34 cellular contexts compared by ENCODE assay signal in genomic region chr2:1788478-1788959, GRCh38. TPM values are rescaled to one million over a fixed set of nuclear protein-coding genes. Genes with fewer than 3 reads are reported as not detected.
DNase-seq lines count a peak whose midpoint lies in the region; FAIRE-seq and TF ChIP-seq lines count a peak whose summit lies in the region.
"Had no signal": no experiment of that assay in that cellular context is flagged by ENCODE, and none has a peak within 500 bp of the region (broad histone marks: within the 10 kb centered on the region; RNA-seq: fewer than 3 reads in every experiment).

No MANE protein-coding gene starts in this region.

- FAIRE-seq in HTR-8/SVneo (lab: Jason Lieb, UNC): peak; percentile 62
- FAIRE-seq: GM18507 had no signal

- peaks cover 3% of the 10 kb centered on the region for H3K36me3 Mint-ChIP-seq in brain
- H3K36me3 Mint-ChIP-seq: activated naive CD8-positive, alpha-beta T cell treated with anti-CD3 and anti-CD28 coated beads, Interleukin-2, amount 10 ng/mL, durations not matched to agents 7 days and 5 days; CD8-positive, alpha-beta memory T cell had no signal

- peaks cover 5% of the 10 kb centered on the region for H3K27me3 Mint-ChIP-seq in brain

- H3K27ac Mint-ChIP-seq in brain: peak overlapping the region in 4 of 5 experiments; percentile 19 to 78 (median 54)
- H3K27ac Mint-ChIP-seq: activated CD4-positive, alpha-beta T cell treated with anti-CD3 and anti-CD28 coated beads for 36 hours; activated naive CD8-positive, alpha-beta T cell treated with anti-CD3 and anti-CD28 coated beads, Interleukin-2, amount 10 ng/mL, durations not matched to agents 7 days and 5 days; B cell; CD8-positive, alpha-beta memory T cell; progenitor cell of endocrine pancreas had no signal

- H3K9me3 Mint-ChIP-seq in brain: no peaks in the 10 kb centered on the region
- H3K9me3 Mint-ChIP-seq: activated naive CD8-positive, alpha-beta T cell treated with anti-CD3 and anti-CD28 coated beads, Interleukin-2, amount 10 ng/mL, durations not matched to agents 7 days and 5 days; CD8-positive, alpha-beta memory T cell; neural crest cell had no signal

- TF ChIP-seq CTCF in brain (conservative IDR thresholded peaks at IDR 0.05) (no peak), GM10248 (IDR thresholded peaks at IDR 0.05; ENCODE audit: control extremely low read depth, extremely low read depth, low read depth, missing control alignments) (no peak), esophagus squamous epithelium (IDR thresholded peaks at IDR 0.05) (no peak)

- no CpG with 5 or more reads among the region's 18 CpGs for WGBS in neuronal stem cell (ENCODE audit: extremely low coverage in 2 of 2, insufficient read length in 2 of 2, insufficient replicate concordance in 1 of 2), 2 donors
- 91% methylated on average over 17 to 18 of the region's 18 CpGs for WGBS in esophagus squamous epithelium, 2 donors

- no peaks in the 10 kb centered on the region for H4K20me1 ChIP-seq in BLaER1 treated with 17β-estradiol and CSF1 and Interleukin-3, amounts not matched to agents 10 nM and 100 nM

- H3K4me1 Mint-ChIP-seq in brain: peaks cover 52% of the 10 kb centered on the region
- H3K4me1 Mint-ChIP-seq: activated CD4-positive, alpha-beta T cell treated with anti-CD3 and anti-CD28 coated beads for 36 hours; activated naive CD8-positive, alpha-beta T cell treated with anti-CD3 and anti-CD28 coated beads, Interleukin-2, amount 10 ng/mL, durations not matched to agents 7 days and 5 days; B cell; neural crest cell had no signal

- H3K27me3 ChIP-seq in BLaER1 treated with 17β-estradiol and CSF1 and Interleukin-3, amounts not matched to agents 10 nM and 100 nM: peaks cover 0 to 43% (median 0%) of the 10 kb centered on the region in 11 experiments; a peak in 6 of 22 replicates
- no peaks in the 10 kb centered on the region for H3K27me3 ChIP-seq in neuronal stem cell (ENCODE audit: control insufficient read depth in 3 of 3, insufficient read depth in 3 of 3, low read depth in 1 of 3, low read length in 3 of 3)
- peaks cover 0 to 17% (median 0%) of the 10 kb centered on the region in 4 donors for H3K27me3 ChIP-seq in esophagus squamous epithelium
- H3K27me3 ChIP-seq: ascending aorta, Peyer's patch, right lobe of liver, uterus had no signal

- H3K4me2 ChIP-seq in BLaER1 treated with 17β-estradiol and CSF1 and Interleukin-3, amounts not matched to agents 10 nM and 100 nM: peak overlapping the region; percentile 9 to 98 (median 91); a peak in 21 of 22 replicates
- H3K4me2 ChIP-seq in neuronal stem cell (ENCODE audit: insufficient read depth, low read length, poor library complexity, severe bottlenecking): no peak overlapping the region
- H3K4me2 ChIP-seq: KMS-11 had no signal

- H3K9ac ChIP-seq in BLaER1 treated with 17β-estradiol and CSF1 and Interleukin-3, amounts not matched to agents 10 nM and 100 nM: peak overlapping the region in 8 of 11 experiments; percentile 40 to 87 (median 71); a peak in 15 of 22 replicates
- peak overlapping the region; percentile 50 for H3K9ac ChIP-seq in neuronal stem cell (ENCODE audit: low read depth, low read length, poor library complexity)
- H3K9ac ChIP-seq: KMS-11 had no signal

- no peak overlapping the region for H3K4ac ChIP-seq in neuronal stem cell (ENCODE audit: low read length)

- no peak overlapping the region for H2BK5ac ChIP-seq in neuronal stem cell (ENCODE audit: low read length)

- peak overlapping the region in 10 of 11 experiments; percentile 3 to 99 (median 92); a peak in 18 of 22 replicates for H3K27ac ChIP-seq in BLaER1 treated with 17β-estradiol and CSF1 and Interleukin-3, amounts not matched to agents 10 nM and 100 nM
- H3K27ac ChIP-seq in neuronal stem cell (replicated peaks; ENCODE audit: low read length): no peak overlapping the region
- H3K27ac ChIP-seq in esophagus squamous epithelium: no peak overlapping the region
- H3K27ac ChIP-seq: ascending aorta, epithelial cell of prostate, KMS-11, left lung, Peyer's patch, right lobe of liver, stomach, uterus had no signal

- peak overlapping the region; percentile 48 for H4K8ac ChIP-seq in neuronal stem cell (ENCODE audit: low read depth, low read length)

- no peak overlapping the region for H3K4me3 Mint-ChIP-seq in brain
- H3K4me3 Mint-ChIP-seq: activated CD4-positive, alpha-beta T cell treated with anti-CD3 and anti-CD28 coated beads for 36 hours; activated naive CD8-positive, alpha-beta T cell treated with anti-CD3 and anti-CD28 coated beads, Interleukin-2, amount 10 ng/mL, durations not matched to agents 7 days and 5 days; B cell; CD8-positive, alpha-beta memory T cell; neural crest cell had no signal

- peak overlapping the region; percentile 85 for H3K18ac ChIP-seq in neuronal stem cell (ENCODE audit: low read length)

- DNase-seq in HTR-8/SVneo (ENCODE audit: insufficient read length, low spot score) (no peak), neuronal stem cell (ENCODE audit: low spot score) (no peak), HuH-7 (ENCODE audit: low spot score) (no peak), GM10248 (ENCODE audit: extremely low spot score) (no peak), esophagus squamous epithelium (lab: John Stamatoyannopoulos, UW) (no peak)
- DNase-seq: ACHN; activated CD4-positive, alpha-beta T cell treated with anti-CD3 and anti-CD28 coated beads for 36 hours; activated CD8-positive, alpha-beta memory T cell treated with anti-CD3 and anti-CD28 coated beads for 24 hours; activated gamma-delta T cell treated with Interleukin-2 at 50 U/mL for 16 hours; activated naive CD8-positive, alpha-beta T cell treated with anti-CD3 and anti-CD28 coated beads, Interleukin-2, amount 10 ng/mL, durations not matched to agents 7 days and 5 days; activated T-cell treated with anti-CD3 and anti-CD28 coated beads, Interleukin-2, amount 50 U/mL, for 1 hour; cortex of kidney; effector memory CD4-positive, alpha-beta T cell; GOT3; left lung; mesenchymal stem cell; NCI-H1930; NCI-H2227 treated with DMSO at 0.1 percent for 48 hours; Peyer's patch; right lobe of liver; SHP77 treated with DMSO at 0.1 percent for 48 hours; stomach; T-helper 9 cell; uterus had no signal

- no peak overlapping the region for H2AFZ ChIP-seq in neuronal stem cell (ENCODE audit: low read length)

- CTCF ChIA-PET in GM10248 (lab: Yijun Ruan, JAX): no interaction called here

- H4K91ac ChIP-seq in neuronal stem cell (ENCODE audit: low read depth, low read length, poor library complexity): no peak overlapping the region

- TF ChIP-seq POLR2A in esophagus squamous epithelium (IDR thresholded peaks at IDR 0.05): no peak

- H3K36me3 ChIP-seq in BLaER1 treated with 17β-estradiol and CSF1 and Interleukin-3, amounts not matched to agents 10 nM and 100 nM: no peaks in the 10 kb centered on the region
- no peaks in the 10 kb centered on the region for H3K36me3 ChIP-seq in neuronal stem cell (replicated peaks in 1 of 2; ENCODE audit: control insufficient read depth in 2 of 2, insufficient read depth in 2 of 2, low read length in 2 of 2)
- no peaks in the 10 kb centered on the region for H3K36me3 ChIP-seq in esophagus squamous epithelium
- H3K36me3 ChIP-seq: ascending aorta, left lung, Peyer's patch, right lobe of liver, stomach, uterus had no signal

- H3K9me3 ChIP-seq in BLaER1 treated with 17β-estradiol and CSF1 and Interleukin-3, amounts not matched to agents 10 nM and 100 nM (replicated peaks in 1 of 11): no peaks in the 10 kb centered on the region
- H3K9me3 ChIP-seq in neuronal stem cell (replicated peaks in 1 of 2; ENCODE audit: control insufficient read depth in 2 of 2, insufficient read depth in 1 of 2, low read depth in 1 of 2, low read length in 2 of 2) (no peaks in the 10 kb centered on the region), esophagus squamous epithelium (no peaks in the 10 kb centered on the region)
- H3K9me3 ChIP-seq: ascending aorta, left lung, Peyer's patch, right lobe of liver, stomach, uterus had no signal

- peak overlapping the region; percentile 79 for H2BK15ac ChIP-seq in neuronal stem cell (ENCODE audit: low read length)

- H2BK120ac ChIP-seq in neuronal stem cell (ENCODE audit: low read depth, low read length): peak overlapping the region; percentile 38

- H3K23ac ChIP-seq in neuronal stem cell (ENCODE audit: low read depth, low read length, poor library complexity): peak overlapping the region; percentile 86

- peak overlapping the region; percentile 46 for H2BK12ac ChIP-seq in neuronal stem cell (ENCODE audit: low read length)

- H3K79me1 ChIP-seq in neuronal stem cell (ENCODE audit: low read depth, low read length): no peaks in the 10 kb centered on the region

- POLR2A ChIA-PET in GM10248 (lab: Yijun Ruan, JAX): no interaction called here

- peak overlapping the region; percentile 59 for H3K14ac ChIP-seq in neuronal stem cell (ENCODE audit: low read length)

- H3K4me3 ChIP-seq in BLaER1 treated with 17β-estradiol and CSF1 and Interleukin-3, amounts not matched to agents 10 nM and 100 nM: peak overlapping the region in 4 of 10 experiments; percentile 8 to 46 (median 22); a peak in 6 of 20 replicates
- H3K4me3 ChIP-seq in neuronal stem cell (ENCODE audit: low read length in 2 of 2): peak overlapping the region in 1 of 2 donors; percentile 7
- no peak overlapping the region for H3K4me3 ChIP-seq in esophagus squamous epithelium
- H3K4me3 ChIP-seq: ascending aorta, left lung, Peyer's patch, right lobe of liver, stomach, uterus had no signal

- peak overlapping the region; percentile 50 for H2AK5ac ChIP-seq in neuronal stem cell (ENCODE audit: low read depth, low read length)

- intact Hi-C loops in esophagus squamous epithelium (cut with DNase I): no loop called here

- peaks cover 51 to 94% (median 86%) of the 10 kb centered on the region in 10 experiments for H3K4me1 ChIP-seq in BLaER1 treated with 17β-estradiol and CSF1 and Interleukin-3, amounts not matched to agents 10 nM and 100 nM
- H3K4me1 ChIP-seq in neuronal stem cell (ENCODE audit: control insufficient read depth in 2 of 2, insufficient read depth in 1 of 2, low read depth in 1 of 2, low read length in 2 of 2): peaks cover 0 to 6% of the 10 kb centered on the region in 2 donors
- peaks cover 0 to 6% (median 0%) of the 10 kb centered on the region in 3 donors for H3K4me1 ChIP-seq in esophagus squamous epithelium
- H3K4me1 ChIP-seq: ascending aorta, left lung, Peyer's patch, right lobe of liver, uterus had no signal

RNA-seq across cellular contexts. Expression of gene PXDN, which starts 44.2 kb away (rescaled TPM):
- polyA plus RNA-seq in brain (ENCODE audit: insufficient read depth, low read depth, low replicate concordance): 6.9 TPM
- 105 TPM for polyA plus RNA-seq in neuronal stem cell (2013, experiment 1 of 2)
- 108 TPM for polyA plus RNA-seq in neuronal stem cell (2013, experiment 2 of 2)
- 10 to 100 TPM in 1 of 4 donors, 1 to 10 TPM in 2, under 1 TPM in 1; 0.72 to 10.9 (median 5.9) TPM for total RNA-seq in esophagus squamous epithelium

Comparison
In these comparisons a context has a peak if more than half of its experiments do, and no peak if none do; other contexts are left out.
1. H3K27ac ChIP-seq: peak in BLaER1 treated with 17β-estradiol and CSF1 and Interleukin-3, amounts not matched to agents 10 nM and 100 nM (10 of 11); none in neuronal stem cell (single experiment) and esophagus squamous epithelium (0 of 4).